In genomic region chr5:40442346-40442745, GRCh38 we compare ENCODE assay signal across 8 cellular contexts.
DNase-seq lines count a peak whose midpoint lies in the region; ATAC-seq and TF ChIP-seq lines count a peak whose summit lies in the region.

No MANE protein-coding gene starts in this region.

- no peaks in the 10 kb centered on the region for H3K9me3 ChIP-seq in GM23248 (ENCODE audit: low read depth)
- H3K9me3 ChIP-seq in ovary: no peaks in the 10 kb centered on the region

- H3K4me1 Mint-ChIP-seq in Calu3 (ENCODE audit: low read depth, unreplicated experiment) (peaks cover 24% of the 10 kb centered on the region), T-cell (peaks cover 35 to 41% (median 40%) of the 10 kb centered on the region in 3 donors)

- no peak overlapping the region for H2AFZ ChIP-seq in GM23248

- H3K9me2 ChIP-seq in GM23248 (ENCODE audit: insufficient read depth): no peaks in the 10 kb centered on the region

- in situ Hi-C loops in GM23248 (cut with MboI): no loop called here

- no peak overlapping the region for H3K9ac ChIP-seq in GM23248

- TF ChIP-seq CTCF in Calu3 (IDR thresholded peaks at IDR 0.05; ENCODE audit: unreplicated experiment) (no peak), foreskin keratinocyte (conservative IDR thresholded peaks at IDR 0.05) (no peak), ovary (IDR thresholded peaks at IDR 0.05) (no peak)

- ATAC-seq in T-cell (replicated peaks in 1 of 4): peak in 2 of 4 experiments; percentile 36 to 71
- ATAC-seq in foreskin keratinocyte: no peak

- H3K27me3 ChIP-seq in GM23248 (replicated peaks; ENCODE audit: insufficient read depth) (peaks cover 7% of the 10 kb centered on the region; the same call in 1 of the 2 replicates), foreskin keratinocyte (no peaks in the 10 kb centered on the region), ovary (no peaks in the 10 kb centered on the region)

- H3K79me2 ChIP-seq in GM23248 (ENCODE audit: insufficient read depth): no peaks in the 10 kb centered on the region

- H3K4me3 ChIP-seq in GM23248 (no peak overlapping the region), ovary (no peak overlapping the region)

- H3K4me3 Mint-ChIP-seq in Calu3 (ENCODE audit: low read depth, unreplicated experiment): peak overlapping the region; percentile 39
- H3K4me3 Mint-ChIP-seq in T-cell: peak overlapping the region in 1 of 3 donors; percentile 69

- H3K36me3 ChIP-seq in GM23248 (ENCODE audit: low read depth) (no peaks in the 10 kb centered on the region), ovary (no peaks in the 10 kb centered on the region)

- H3K9me3 Mint-ChIP-seq in Calu3 (ENCODE audit: low read depth, unreplicated experiment) (peaks cover 4% of the 10 kb centered on the region), T-cell (peaks cover 6 to 16% (median 8%) of the 10 kb centered on the region in 3 donors)

- no peak for TF ChIP-seq POLR2A in ovary (IDR thresholded peaks at IDR 0.05)

- POLR2A ChIA-PET in T-cell (lab: Charles Lee): interaction anchor here (0.9 to 3.1 kb wide), 3 partner anchors 32 to 239 kb away, joined by 4 to 26 read pairs (median 4); no protein-coding TSS in a partner anchor

- DNase-seq in Calu3: peak; percentile 6
- DNase-seq in GM23248: peak; percentile 41
- DNase-seq in T-cell: peak in 2 of 34 experiments; percentile 7 to 15
- DNase-seq in foreskin keratinocyte: peak in 1 of 2 donors; percentile 57
- no peak for DNase-seq in NCI-H2081 (lab: John Stamatoyannopoulos, UW)
- DNase-seq in superior temporal gyrus (ENCODE audit: extremely low spot score): no peak
- DNase-seq in ovary: no peak
- DNase-seq in posterior cingulate gyrus: no peak

- H3K36me3 Mint-ChIP-seq in Calu3 (ENCODE audit: insufficient read depth, unreplicated experiment) (no peaks in the 10 kb centered on the region), T-cell (no peaks in the 10 kb centered on the region)

- H3K27me3 Mint-ChIP-seq in Calu3 (ENCODE audit: unreplicated experiment) (no peaks in the 10 kb centered on the region), T-cell (no peaks in the 10 kb centered on the region)

- BruUV-seq in Calu3 (replicated peaks; lab: Mats Ljungman, UMichigan): no TSS peak

- H3K27ac ChIP-seq in GM23248 (no peak overlapping the region), foreskin keratinocyte (peak overlapping the region; percentile 31), ovary (no peak overlapping the region)

- peak overlapping the region; percentile 88 for H3K27ac Mint-ChIP-seq in Calu3 (ENCODE audit: unreplicated experiment)
- H3K27ac Mint-ChIP-seq in T-cell: peak overlapping the region; percentile 67 to 71

- intact Hi-C loops in Calu3 (cut with micrococcal nuclease; ENCODE audit: unreplicated experiment) (loop anchor here (5.0 kb wide), 2 partner anchors 110 to 245 kb away; no protein-coding TSS in a partner anchor), ovary (cut with DNase I) (no loop called here), posterior cingulate gyrus (cut with DNase I) (no loop called here)

- H3F3A ChIP-seq in GM23248 (ENCODE audit: insufficient read depth): peaks cover 6% of the 10 kb centered on the region; the same call in 1 of the 2 replicates

- 44 to 52% methylated on average over 2 of the region's 2 CpGs for WGBS in GM23248 (ENCODE audit: low coverage in 1 of 2, low lambda C conversion rate in 2 of 2, missing lambda C conversion rate in 2 of 2), 2 experiments
- WGBS in ovary, 3 donors: 41 to 49% (median 42%) methylated on average over 2 of the region's 2 CpGs

- TF ChIP-seq EP300 in ovary (IDR thresholded peaks at IDR 0.05): no peak

- no peaks in the 10 kb centered on the region for H4K20me1 ChIP-seq in GM23248 (ENCODE audit: insufficient read depth)

- H3K4me1 ChIP-seq in GM23248 (ENCODE audit: insufficient read depth): peaks cover 9% of the 10 kb centered on the region
- peaks cover 14% of the 10 kb centered on the region for H3K4me1 ChIP-seq in foreskin keratinocyte
- no peaks in the 10 kb centered on the region for H3K4me1 ChIP-seq in ovary (ENCODE audit: insufficient read depth)

- CTCF ChIA-PET in Calu3 (lab: Charles Lee) (interaction anchor here (1.5 kb wide), 1 partner anchor 110 kb away, joined by 4 read pairs; no protein-coding TSS in a partner anchor), T-cell (lab: Charles Lee) (interaction anchor here (0.5 to 1.1 kb wide), 4 partner anchors 22 to 1174 kb away, joined by 3 to 4 read pairs (median 4); partner anchors contain the start of gene PRKAA1 (in 1 of the 2))

- H3K4me2 ChIP-seq in GM23248 (ENCODE audit: unreplicated experiment): no peak overlapping the region

Comparison
In these comparisons a context has a peak if more than half of its experiments do, and no peak if none do; other contexts are left out.
1. DNase-seq: peak in Calu3 (single experiment) and GM23248 (single experiment); none in NCI-H2081 (0 of 2), superior temporal gyrus (single experiment), ovary (0 of 5) and posterior cingulate gyrus (0 of 10).